Comparison of ENCODE assay signal across 27 cellular contexts in genomic region chr2:213846856-213847255, GRCh38.
DNase-seq lines count a peak whose midpoint lies in the region; ATAC-seq and TF ChIP-seq lines count a peak whose summit lies in the region.
"Had no signal": no experiment of that assay in that cellular context is flagged by ENCODE, and none has a peak within 500 bp of the region (broad histone marks: within the 10 kb centered on the region; RNA-seq: fewer than 3 reads in every experiment).

No MANE protein-coding gene starts in this region.

- H3K9me3 ChIP-seq in gastrocnemius medialis, result no peaks in the 10 kb centered on the region

- H3K4me3 Mint-ChIP-seq in GM23338, result no peak overlapping the region
- H3K4me3 Mint-ChIP-seq: activated CD4-positive, alpha-beta memory T cell treated with anti-CD3 and anti-CD28 coated beads, Interleukin-2, amount 10 ng/mL, durations not matched to agents 7 days and 5 days; activated naive CD4-positive, alpha-beta T cell treated with anti-CD3 and anti-CD28 coated beads for 36 hours; activated T-helper 1 cell treated with anti-CD3 and anti-CD28 coated beads, Interleukin-12 subunit alpha, Interleukin-12 subunit beta, Interleukin-2, Interleukin-4 antibody, amounts not matched to agents 30 ng/mL and 10 ng/mL and 1 ng/mL, durations not matched to agents 14 hours and 24 hours and 36 hours; T-helper 2 cell treated with Interferon-gamma antibody and Interleukin-4, amounts not matched to agents 5 μg/mL and 100 μg/mL, for 36 hours; type B pancreatic cell had no signal

- DNase-seq in HCEC 1CT (peak; percentile 16), NCI-H226 (peak; percentile 28), fibroblast of gingiva (ENCODE audit: low read depth) (peak; percentile 40), gastrocnemius medialis (peak; percentile 50 to 61), activated gamma-delta T cell (lab: John Stamatoyannopoulos, UW) (no peak), NCI-H524 treated with DMSO at 0.1 percent for 48 hours (lab: John Stamatoyannopoulos, UW) (no peak), GM23338 (ENCODE audit: low spot score) (no peak)
- DNase-seq: activated CD4-positive, alpha-beta memory T cell treated with anti-CD3 and anti-CD28 coated beads, Interleukin-2, amount 10 ng/mL, durations not matched to agents 7 days and 5 days; activated CD4-positive, alpha-beta T cell treated with anti-CD3 and anti-CD28 coated beads for 1 hour; activated CD8-positive, alpha-beta memory T cell treated with anti-CD3 and anti-CD28 coated beads, Interleukin-2, amount 50 U/mL, for 4 hours; activated naive CD4-positive, alpha-beta T cell treated with anti-CD3 and anti-CD28 coated beads for 36 hours; brain microvascular endothelial cell; dorsolateral prefrontal cortex; glutamatergic neuron; mesenchymal stem cell; NCI-H1436; NCI-H2171; NCI-H526; SHP77; stimulated activated naive CD4-positive, alpha-beta T cell had no signal

- no peaks in the 10 kb centered on the region for H3K27me3 Mint-ChIP-seq in GM23338 (ENCODE audit: insufficient read depth, low read depth, poor library complexity)
- H3K27me3 Mint-ChIP-seq: activated CD4-positive, alpha-beta memory T cell treated with anti-CD3 and anti-CD28 coated beads, Interleukin-2, amount 10 ng/mL, durations not matched to agents 7 days and 5 days; type B pancreatic cell had no signal

- H3K4me1 Mint-ChIP-seq in GM23338, result no peaks in the 10 kb centered on the region
- H3K4me1 Mint-ChIP-seq: activated CD4-positive, alpha-beta memory T cell treated with anti-CD3 and anti-CD28 coated beads, Interleukin-2, amount 10 ng/mL, durations not matched to agents 7 days and 5 days had no signal

- in situ Hi-C loops in gastrocnemius medialis (cut with MboI; ENCODE audit: low sequenced_read_pairs in 4 of 4), result no loop called here

- ATAC-seq in gastrocnemius medialis (peak; percentile 96 to 98), GM23338 (no peak), HG03342 (IDR thresholded peaks at IDR 0.05; ENCODE audit: unreplicated experiment) (no peak)
- ATAC-seq: left lobe of liver had no signal

- H3K27me3 ChIP-seq in gastrocnemius medialis (no peaks in the 10 kb centered on the region), GM23338 (ENCODE audit: insufficient read depth) (no peaks in the 10 kb centered on the region)
- H3K27me3 ChIP-seq: brain microvascular endothelial cell, dorsolateral prefrontal cortex had no signal

- TF ChIP-seq CTCF in gastrocnemius medialis (IDR thresholded peaks at IDR 0.05 in 4 of 5, conservative IDR thresholded peaks at IDR 0.05 in 1 of 5) (no peak), GM23338 (conservative IDR thresholded peaks at IDR 0.05; ENCODE audit: low read depth in 2 of 2) (no peak)

- no peaks in the 10 kb centered on the region for H3F3A ChIP-seq in GM23338 (replicated peaks; ENCODE audit: low read depth)

- no peaks in the 10 kb centered on the region for H3K9me3 Mint-ChIP-seq in GM23338
- H3K9me3 Mint-ChIP-seq: activated CD4-positive, alpha-beta memory T cell treated with anti-CD3 and anti-CD28 coated beads, Interleukin-2, amount 10 ng/mL, durations not matched to agents 7 days and 5 days; activated naive CD4-positive, alpha-beta T cell treated with anti-CD3 and anti-CD28 coated beads for 36 hours; activated T-helper 1 cell treated with anti-CD3 and anti-CD28 coated beads, Interleukin-12 subunit alpha, Interleukin-12 subunit beta, Interleukin-2, Interleukin-4 antibody, amounts not matched to agents 30 ng/mL and 10 ng/mL and 1 ng/mL, durations not matched to agents 14 hours and 24 hours and 36 hours; T-helper 2 cell treated with Interferon-gamma antibody and Interleukin-4, amounts not matched to agents 5 μg/mL and 100 μg/mL, for 36 hours; type B pancreatic cell had no signal

- no peaks in the 10 kb centered on the region for H3K79me2 ChIP-seq in GM23338 (replicated peaks; ENCODE audit: insufficient read depth)

- H3K4me1 ChIP-seq in gastrocnemius medialis (peaks cover 7 to 26% of the 10 kb centered on the region in 2 donors), GM23338 (ENCODE audit: insufficient read depth) (no peaks in the 10 kb centered on the region)

- H3K27ac ChIP-seq in gastrocnemius medialis (peak overlapping the region; percentile 62 to 84 (median 70)), GM23338 (ENCODE audit: low read depth) (no peak overlapping the region)
- H3K27ac ChIP-seq: brain microvascular endothelial cell, dorsolateral prefrontal cortex, HL-60, KMS-11 had no signal

- intact Hi-C loops in gastrocnemius medialis (cut with DNase I; ENCODE audit: low total_unique reads), result loop anchor here (10.0 kb wide), 1 partner anchor 638 kb away; no protein-coding TSS in a partner anchor

- H3K36me3 ChIP-seq in gastrocnemius medialis (no peaks in the 10 kb centered on the region), GM23338 (ENCODE audit: insufficient read depth) (no peaks in the 10 kb centered on the region)
- H3K36me3 ChIP-seq: brain microvascular endothelial cell had no signal

- H4K20me1 ChIP-seq in GM23338 (replicated peaks; ENCODE audit: insufficient read depth), result no peaks in the 10 kb centered on the region

- no peaks in the 10 kb centered on the region for H3K36me3 Mint-ChIP-seq in GM23338 (ENCODE audit: low read depth)
- H3K36me3 Mint-ChIP-seq: type B pancreatic cell had no signal

- no peak overlapping the region for H3K4me3 ChIP-seq in gastrocnemius medialis
- H3K4me3 ChIP-seq in GM23338, result no peak overlapping the region
- H3K4me3 ChIP-seq: dorsolateral prefrontal cortex had no signal

- no peak overlapping the region for H3K4me2 ChIP-seq in GM23338
- H3K4me2 ChIP-seq: KMS-11 had no signal

- TF ChIP-seq POLR2A in gastrocnemius medialis (IDR thresholded peaks at IDR 0.05), result no peak

- no peak overlapping the region for H2AFZ ChIP-seq in GM23338

- no peaks in the 10 kb centered on the region for H3K9me2 ChIP-seq in GM23338 (ENCODE audit: insufficient read depth)

- no peak overlapping the region for H3K27ac Mint-ChIP-seq in GM23338
- H3K27ac Mint-ChIP-seq: activated CD4-positive, alpha-beta memory T cell treated with anti-CD3 and anti-CD28 coated beads, Interleukin-2, amount 10 ng/mL, durations not matched to agents 7 days and 5 days; activated naive CD4-positive, alpha-beta T cell treated with anti-CD3 and anti-CD28 coated beads for 36 hours; activated T-helper 1 cell treated with anti-CD3 and anti-CD28 coated beads, Interleukin-12 subunit alpha, Interleukin-12 subunit beta, Interleukin-2, Interleukin-4 antibody, amounts not matched to agents 30 ng/mL and 10 ng/mL and 1 ng/mL, durations not matched to agents 14 hours and 24 hours and 36 hours; T-helper 2 cell treated with Interferon-gamma antibody and Interleukin-4, amounts not matched to agents 5 μg/mL and 100 μg/mL, for 36 hours; type B pancreatic cell had no signal

TF ChIP-seq in GM23338, 12 proteins besides CTCF, POLR2A, EP300 and RAD21 (continues in another document):
- TF ChIP-seq STAT1 (IDR thresholded peaks at IDR 0.05; ENCODE audit: unreplicated experiment) (no peak), EZH2 (IDR thresholded peaks at IDR 0.05; ENCODE audit: low read depth, unreplicated experiment) (no peak), POLR2AphosphoS5 (IDR thresholded peaks at IDR 0.05; ENCODE audit: low read depth) (no peak)

Comparison
In these comparisons a context has a peak if more than half of its experiments do, and no peak if none do; other contexts are left out.
1. DNase-seq: peak in HCEC 1CT (single experiment), NCI-H226 (single experiment), fibroblast of gingiva (single experiment) and gastrocnemius medialis (2 of 2); none in activated gamma-delta T cell (single experiment), NCI-H524 treated with DMSO at 0.1 percent for 48 hours (single experiment) and GM23338 (single experiment).
2. ATAC-seq: peak in gastrocnemius medialis (2 of 2); none in GM23338 (single experiment) and HG03342 (single experiment).